Comparison of ENCODE assay signal across 12 cellular contexts in the genomic region with DNA sequence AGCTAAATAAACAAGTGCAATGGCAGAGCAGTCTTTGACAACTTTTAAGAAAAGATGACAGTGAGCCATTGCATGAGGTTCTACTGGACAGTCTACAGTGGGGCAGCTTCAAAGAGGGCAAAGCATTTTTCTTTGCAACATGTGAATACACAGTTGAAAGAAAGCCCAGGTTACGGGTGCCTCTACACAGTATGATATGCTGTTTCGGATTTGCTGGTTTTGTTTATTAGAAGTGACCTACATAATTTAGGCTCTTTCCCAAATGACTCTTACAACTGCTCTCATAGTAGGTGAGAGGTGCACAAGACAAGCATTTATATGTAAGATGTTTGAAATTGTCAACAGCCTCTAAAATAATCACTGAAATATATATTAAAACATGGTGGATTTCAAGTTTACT.
"Had no signal": no experiment of that assay in that cellular context is flagged by ENCODE, and none has a peak within 500 bp of the region (broad histone marks: within the 10 kb centered on the region; RNA-seq: fewer than 3 reads in every experiment).

No MANE protein-coding gene starts in this region.

- H3K9ac ChIP-seq: neural progenitor cell had no signal

- DNase-seq: activated CD4-positive, alpha-beta T cell treated with anti-CD3 and anti-CD28 coated beads, Interleukin-2, amount 50 U/mL, for 1 hour; activated CD4-positive, CD25-positive, alpha-beta regulatory T cell; activated CD8-positive, alpha-beta memory T cell treated with anti-CD3 and anti-CD28 coated beads for 24 hours; activated gamma-delta T cell treated with Interleukin-2 at 50 U/mL for 16 hours; activated naive CD8-positive, alpha-beta T cell treated with anti-CD3 and anti-CD28 coated beads for 36 hours; endodermal cell; left cardiac atrium; lower lobe of right lung; T-helper 2 cell had no signal

- FAIRE-seq: TTC549 had no signal

- H3K9me3 Mint-ChIP-seq: activated naive CD8-positive, alpha-beta T cell treated with anti-CD3 and anti-CD28 coated beads for 36 hours; endodermal cell; neural progenitor cell had no signal

- H3K27ac Mint-ChIP-seq: activated naive CD8-positive, alpha-beta T cell treated with anti-CD3 and anti-CD28 coated beads for 36 hours; endodermal cell; neural progenitor cell had no signal

- ATAC-seq: left cardiac atrium, lower lobe of right lung, sciatic nerve had no signal

- H3K4me2 ChIP-seq: neural progenitor cell had no signal

- H3K27me3 ChIP-seq: neural progenitor cell had no signal

- H3K9me3 ChIP-seq: lower lobe of right lung had no signal

- H3K36me3 ChIP-seq: neural progenitor cell had no signal

- H3K36me3 Mint-ChIP-seq: activated naive CD8-positive, alpha-beta T cell treated with anti-CD3 and anti-CD28 coated beads for 36 hours; neural progenitor cell had no signal

- H3K4me3 Mint-ChIP-seq: activated naive CD8-positive, alpha-beta T cell treated with anti-CD3 and anti-CD28 coated beads for 36 hours; endodermal cell; neural progenitor cell had no signal

- H3K27ac ChIP-seq: lower lobe of right lung, neural progenitor cell had no signal

- H3K4me3 ChIP-seq: lower lobe of right lung, neural progenitor cell had no signal

- H2AFZ ChIP-seq: neural progenitor cell had no signal
